9 cellular contexts compared by ENCODE assay signal in genomic region chr19:49468746-49469447, GRCh38. TPM values are rescaled to one million over a fixed set of nuclear protein-coding genes. Genes with fewer than 3 reads are reported as not detected.
DNase-seq lines count a peak whose midpoint lies in the region; ATAC-seq and TF ChIP-seq lines count a peak whose summit lies in the region.
"Had no signal": no experiment of that assay in that cellular context is flagged by ENCODE, and none has a peak within 500 bp of the region (broad histone marks: within the 10 kb centered on the region; RNA-seq: fewer than 3 reads in every experiment).

No MANE protein-coding gene starts in this region.

- H3K27me3 Mint-ChIP-seq in Caco-2 (ENCODE audit: insufficient read depth, unreplicated experiment) (no peaks in the 10 kb centered on the region), endodermal cell (ENCODE audit: insufficient read depth) (no peaks in the 10 kb centered on the region)

- H3K4me3 Mint-ChIP-seq in Caco-2 (ENCODE audit: unreplicated experiment) (no peak overlapping the region), endodermal cell (no peak overlapping the region)

- 85 to 90% methylated on average over 9 to 15 of the region's 15 CpGs for WGBS in endodermal cell (ENCODE audit: insufficient coverage in 1 of 2, insufficient read length in 1 of 2), 2 experiments
- WGBS in neuronal stem cell (ENCODE audit: extremely low coverage in 2 of 2, insufficient read length in 2 of 2, insufficient replicate concordance in 1 of 2), 2 donors: no CpG with 5 or more reads among the region's 15 CpGs

- peaks cover 3% of the 10 kb centered on the region for H3K79me1 ChIP-seq in neuronal stem cell (ENCODE audit: low read depth, low read length)

- H3K36me3 ChIP-seq in Caco-2 (ENCODE audit: control insufficient read depth, insufficient read depth, low read length) (peaks cover 1% of the 10 kb centered on the region; the same call in 1 of the 2 replicates), endodermal cell (ENCODE audit: control insufficient read depth, insufficient read depth, low read length) (peaks cover 33% of the 10 kb centered on the region), neuronal stem cell (replicated peaks in 1 of 2; ENCODE audit: control insufficient read depth in 2 of 2, insufficient read depth in 2 of 2, low read length in 2 of 2) (peaks cover 11 to 54% of the 10 kb centered on the region in 2 donors), WERI-Rb-1 (peaks cover 11% of the 10 kb centered on the region)

- no TSS peak for BruUV-seq in Caco-2 (replicated peaks; lab: Mats Ljungman, UMichigan)

- H3K27ac Mint-ChIP-seq in Caco-2 (ENCODE audit: unreplicated experiment) (no peak overlapping the region), endodermal cell (peak overlapping the region; percentile 49)

- TF ChIP-seq CTCF in Caco-2 (IDR thresholded peaks at IDR 0.05; ENCODE audit: insufficient read depth in 1 of 2, low read depth in 1 of 2, low read length in 1 of 2, severe bottlenecking in 1 of 2, unreplicated experiment in 1 of 2): no peak
- TF ChIP-seq CTCF in endodermal cell (conservative IDR thresholded peaks at IDR 0.05): no peak
- no peak for TF ChIP-seq CTCF in WERI-Rb-1 (IDR thresholded peaks at IDR 0.05; ENCODE audit: low read depth, low read length)

- no peak overlapping the region for H4K91ac ChIP-seq in neuronal stem cell (ENCODE audit: low read depth, low read length, poor library complexity)

- H3K4me1 ChIP-seq in Caco-2 (no peaks in the 10 kb centered on the region), endodermal cell (ENCODE audit: control insufficient read depth, insufficient read depth, low read length) (no peaks in the 10 kb centered on the region), neuronal stem cell (ENCODE audit: control insufficient read depth in 2 of 2, insufficient read depth in 1 of 2, low read depth in 1 of 2, low read length in 2 of 2) (peaks cover 3 to 4% of the 10 kb centered on the region in 2 donors)

- peak; percentile 53 for ATAC-seq in GM21423 (IDR thresholded peaks at IDR 0.05; ENCODE audit: unreplicated experiment)
- ATAC-seq in GM19452 (IDR thresholded peaks at IDR 0.05; ENCODE audit: unreplicated experiment): no peak

- H3K4ac ChIP-seq in neuronal stem cell (ENCODE audit: low read length): no peak overlapping the region

- H3K27me3 ChIP-seq in Caco-2 (replicated peaks; ENCODE audit: control insufficient read depth, insufficient read depth, low read length) (no peaks in the 10 kb centered on the region), endodermal cell (ENCODE audit: control insufficient read depth, insufficient read depth, low read length, poor library complexity, severe bottlenecking) (no peaks in the 10 kb centered on the region), neuronal stem cell (ENCODE audit: control insufficient read depth in 3 of 3, insufficient read depth in 3 of 3, low read depth in 1 of 3, low read length in 3 of 3) (no peaks in the 10 kb centered on the region), WERI-Rb-1 (ENCODE audit: insufficient read depth, low read depth, severe bottlenecking) (no peaks in the 10 kb centered on the region)

- peak overlapping the region; percentile 75 for H2BK5ac ChIP-seq in neuronal stem cell (ENCODE audit: low read length)

- H2AK5ac ChIP-seq in neuronal stem cell (ENCODE audit: low read depth, low read length): peak overlapping the region; percentile 99

- H3K9me3 ChIP-seq in Caco-2: no peaks in the 10 kb centered on the region
- H3K9me3 ChIP-seq in endodermal cell (ENCODE audit: control insufficient read depth, low read length): no peaks in the 10 kb centered on the region
- no peaks in the 10 kb centered on the region for H3K9me3 ChIP-seq in neuronal stem cell (replicated peaks in 1 of 2; ENCODE audit: control insufficient read depth in 2 of 2, insufficient read depth in 1 of 2, low read depth in 1 of 2, low read length in 2 of 2)
- no peaks in the 10 kb centered on the region for H3K9me3 ChIP-seq in WERI-Rb-1 (ENCODE audit: severe bottlenecking)

- H3K9ac ChIP-seq in endodermal cell (ENCODE audit: extremely low read depth, low read length, poor library complexity, severe bottlenecking): no peak overlapping the region
- peak overlapping the region; percentile 30 for H3K9ac ChIP-seq in neuronal stem cell (ENCODE audit: low read depth, low read length, poor library complexity)

- H3K4me1 Mint-ChIP-seq in Caco-2 (ENCODE audit: low read depth, unreplicated experiment): no peaks in the 10 kb centered on the region
- no peaks in the 10 kb centered on the region for H3K4me1 Mint-ChIP-seq in endodermal cell

- H4K8ac ChIP-seq in neuronal stem cell (ENCODE audit: low read depth, low read length): peak overlapping the region; percentile 92

- H3K9me3 Mint-ChIP-seq in Caco-2 (ENCODE audit: unreplicated experiment) (no peaks in the 10 kb centered on the region), endodermal cell (no peaks in the 10 kb centered on the region)

- peak overlapping the region; percentile 11 for H3K4me2 ChIP-seq in neuronal stem cell (ENCODE audit: insufficient read depth, low read length, poor library complexity, severe bottlenecking)

- POLR2A ChIA-PET in Caco-2 (lab: Charles Lee): no interaction called here

- intact Hi-C loops in Caco-2 (cut with micrococcal nuclease; ENCODE audit: unreplicated experiment): no loop called here

- no peak overlapping the region for H3K23ac ChIP-seq in neuronal stem cell (ENCODE audit: low read depth, low read length, poor library complexity)

- H3K14ac ChIP-seq in neuronal stem cell (ENCODE audit: low read length): peak overlapping the region; percentile 89

- no peak overlapping the region for H2BK12ac ChIP-seq in neuronal stem cell (ENCODE audit: low read length)

- H3K36me3 Mint-ChIP-seq in Caco-2 (ENCODE audit: insufficient read depth, unreplicated experiment): peaks cover 30% of the 10 kb centered on the region
- peaks cover 27% of the 10 kb centered on the region for H3K36me3 Mint-ChIP-seq in endodermal cell (ENCODE audit: low read depth)

- peak; percentile 55 to 75 for DNase-seq in Caco-2
- peak; percentile 46 for DNase-seq in M059J (ENCODE audit: low read depth)
- peak; percentile 89 for DNase-seq in activated CD4-positive, alpha-beta T cell treated with anti-CD3 and anti-CD28 coated beads, Interleukin-2, amount 50 U/mL, for 1 hour
- peak; percentile 93 for DNase-seq in endodermal cell
- no peak for DNase-seq in neuronal stem cell (ENCODE audit: low spot score)
- no peak for DNase-seq in WERI-Rb-1

- H2BK120ac ChIP-seq in neuronal stem cell (ENCODE audit: low read depth, low read length): no peak overlapping the region

- no peak overlapping the region for H2AFZ ChIP-seq in neuronal stem cell (ENCODE audit: low read length)

- peak overlapping the region; percentile 65 for H3K18ac ChIP-seq in neuronal stem cell (ENCODE audit: low read length)

- H3K4me3 ChIP-seq in Caco-2 (ENCODE audit: low read depth, low read length) (no peak overlapping the region), endodermal cell (ENCODE audit: low read length) (no peak overlapping the region), neuronal stem cell (ENCODE audit: low read length in 2 of 2) (no peak overlapping the region), WERI-Rb-1 (ENCODE audit: low read depth, low read length) (no peak overlapping the region)

- CTCF ChIA-PET in Caco-2 (lab: Charles Lee): no interaction called here

- no peak overlapping the region for H2BK15ac ChIP-seq in neuronal stem cell (ENCODE audit: low read length)

- no peak overlapping the region for H3K27ac ChIP-seq in endodermal cell (ENCODE audit: low read depth, low read length)
- no peak overlapping the region for H3K27ac ChIP-seq in neuronal stem cell (replicated peaks; ENCODE audit: low read length)
- no peak overlapping the region for H3K27ac ChIP-seq in WERI-Rb-1
- H3K27ac ChIP-seq: HL-60 had no signal

RNA-seq across cellular contexts. Expression of gene FLT3LG, which starts 5.1 kb away (rescaled TPM):
- total RNA-seq in Caco-2 (2022) (2.1 and 2.4 TPM in 2 replicates), endodermal cell (1 to 10 TPM in 1 of 2 donors, under 1 TPM in 1; 0.75 to 2.3 TPM)
- 5.2 and 17.6 TPM in 2 replicates for total RNA-seq in M059J (2014; rRNA removed; shearing (Covaris generic))
- polyA plus RNA-seq in endodermal cell (2013, experiment 1 of 2): 2.0 TPM
- 0.75 TPM for polyA plus RNA-seq in endodermal cell (2013, experiment 2 of 2)
- 2.0 TPM for polyA plus RNA-seq in neuronal stem cell (2013, experiment 1 of 2)
- 2.1 TPM for polyA plus RNA-seq in neuronal stem cell (2013, experiment 2 of 2)

RNA-seq across cellular contexts. Expression of gene ALDH16A1, which starts 15.9 kb away (rescaled TPM):
- total RNA-seq in Caco-2 (2022): 42.1 and 45.0 TPM in 2 replicates
- total RNA-seq in M059J (2014; rRNA removed; shearing (Covaris generic)): 12.9 and 27.9 TPM in 2 replicates
- total RNA-seq in endodermal cell: 10 to 100 TPM; 52.8 to 57.1 TPM
- 27.4 TPM for polyA plus RNA-seq in endodermal cell (2013, experiment 1 of 2)
- polyA plus RNA-seq in endodermal cell (2013, experiment 2 of 2): 32.6 TPM
- polyA plus RNA-seq in neuronal stem cell (2013, experiment 1 of 2): 10.8 TPM
- polyA plus RNA-seq in neuronal stem cell (2013, experiment 2 of 2): 11.4 TPM

RNA-seq across cellular contexts. Expression of gene PIH1D1, which starts 17.3 kb away (rescaled TPM):
- total RNA-seq in Caco-2 (2022): 150 and 167 TPM in 2 replicates
- 92.9 and 115 TPM in 2 replicates for total RNA-seq in M059J (2014; rRNA removed; shearing (Covaris generic))
- total RNA-seq in endodermal cell: 100 to 1,000 TPM; 128 to 133 TPM
- polyA plus RNA-seq in endodermal cell (2013, experiment 1 of 2): 100 TPM
- 90.8 TPM for polyA plus RNA-seq in endodermal cell (2013, experiment 2 of 2)
- polyA plus RNA-seq in neuronal stem cell (2013, experiment 1 of 2): 94.4 TPM
- polyA plus RNA-seq in neuronal stem cell (2013, experiment 2 of 2): 94.2 TPM

RNA-seq across cellular contexts. Expression of gene RPL13A, which starts 18.5 kb away (rescaled TPM):
- total RNA-seq in Caco-2 (2022) (2,726 and 2,880 TPM in 2 replicates), endodermal cell (1,000 to 10,000 TPM; 2,434 to 3,023 TPM)
- 1,082 and 1,258 TPM in 2 replicates for total RNA-seq in M059J (2014; rRNA removed; shearing (Covaris generic))
- 2,455 TPM for polyA plus RNA-seq in endodermal cell (2013, experiment 1 of 2)
- polyA plus RNA-seq in endodermal cell (2013, experiment 2 of 2): 2,303 TPM
- 6,856 TPM for polyA plus RNA-seq in neuronal stem cell (2013, experiment 1 of 2)
- 6,819 TPM for polyA plus RNA-seq in neuronal stem cell (2013, experiment 2 of 2)

RNA-seq across cellular contexts. Expression of gene RPS11, which starts 27.3 kb away (rescaled TPM):
- 2,065 and 2,191 TPM in 2 replicates for total RNA-seq in Caco-2 (2022)
- total RNA-seq in M059J (2014; rRNA removed; shearing (Covaris generic)): 2,832 and 3,734 TPM in 2 replicates
- 1,000 to 10,000 TPM; 1,814 to 2,035 TPM for total RNA-seq in endodermal cell
- polyA plus RNA-seq in endodermal cell (2013, experiment 1 of 2): 2,952 TPM
- polyA plus RNA-seq in endodermal cell (2013, experiment 2 of 2): 2,847 TPM
- 5,708 TPM for polyA plus RNA-seq in neuronal stem cell (2013, experiment 1 of 2)
- polyA plus RNA-seq in neuronal stem cell (2013, experiment 2 of 2): 5,584 TPM

Comparison
In these comparisons a context has a peak if more than half of its experiments do, and no peak if none do; other contexts are left out.
1. DNase-seq: peak in Caco-2 (2 of 2), M059J (single experiment), activated CD4-positive, alpha-beta T cell treated with anti-CD3 and anti-CD28 coated beads, Interleukin-2, amount 50 U/mL, for 1 hour (single experiment) and endodermal cell (single experiment); none in neuronal stem cell (single experiment) and WERI-Rb-1 (single experiment).